13 cellular contexts compared by ENCODE assay signal in genomic region chr1:225509770-225510169, GRCh38.
A peak's percentile ranks its signal among the peaks of the same experiment; 100 is the strongest.
DNase-seq lines count a peak whose midpoint lies in the region; ATAC-seq and TF ChIP-seq lines count a peak whose summit lies in the region.
"Had no signal": no experiment of that assay in that cellular context is flagged by ENCODE, and none has a peak within 500 bp of the region (broad histone marks: within the 10 kb centered on the region; RNA-seq: fewer than 3 reads in every experiment).

No MANE protein-coding gene starts in this region.

- WGBS in SK-N-SH (ENCODE audit: low lambda C conversion rate), result 82% methylated on average over 3 of the region's 3 CpGs
- 90% methylated on average over 3 of the region's 3 CpGs for WGBS in esophagus muscularis mucosa
- WGBS in smooth muscle cell (ENCODE audit: low lambda C conversion rate), result 83% methylated on average over 3 of the region's 3 CpGs
- 95% methylated on average over 3 of the region's 3 CpGs for WGBS in prostate gland

- H3K9me3 ChIP-seq in SK-N-SH (no peaks in the 10 kb centered on the region), PC-3 (ENCODE audit: low read length) (no peaks in the 10 kb centered on the region), esophagus muscularis mucosa (no peaks in the 10 kb centered on the region), smooth muscle cell (replicated peaks; ENCODE audit: low read depth) (no peaks in the 10 kb centered on the region), prostate gland (no peaks in the 10 kb centered on the region)
- H3K9me3 ChIP-seq: neutrophil had no signal

- H3K79me2 ChIP-seq in SK-N-SH (ENCODE audit: insufficient read depth) (peaks cover 33% of the 10 kb centered on the region), PC-3 (ENCODE audit: low read length) (no peaks in the 10 kb centered on the region), smooth muscle cell (ENCODE audit: low read depth) (peaks cover 11% of the 10 kb centered on the region)

- ATAC-seq in SK-N-SH treated with all-trans-retinoic acid at 6 μM for 48 hours, result no peak
- ATAC-seq in PC-3, result peak; percentile 71

- H3K27me3 ChIP-seq in SK-N-SH (ENCODE audit: insufficient read depth) (no peaks in the 10 kb centered on the region), PC-3 (ENCODE audit: low read length) (no peaks in the 10 kb centered on the region), esophagus muscularis mucosa (no peaks in the 10 kb centered on the region), smooth muscle cell (ENCODE audit: low read depth) (no peaks in the 10 kb centered on the region), prostate gland (replicated peaks; ENCODE audit: insufficient read depth) (no peaks in the 10 kb centered on the region)
- H3K27me3 ChIP-seq: brain microvascular endothelial cell, neutrophil had no signal

- intact Hi-C loops in PC-3 (cut with micrococcal nuclease) (loop anchor here (2.0 kb wide), 1 partner anchor 23 kb away; no protein-coding TSS in a partner anchor), esophagus muscularis mucosa (cut with DNase I) (no loop called here), prostate gland (cut with DNase I) (no loop called here)

- no peaks in the 10 kb centered on the region for H3K9me2 ChIP-seq in SK-N-SH
- H3K9me2 ChIP-seq in PC-3 (replicated peaks; ENCODE audit: low read length), result no peaks in the 10 kb centered on the region

- CTCF ChIA-PET in SK-N-SH (lab: Yijun Ruan, JAX) (interaction anchor here (1.6 to 6.3 kb wide), 3 partner anchors 34 to 263 kb away, joined by 3 to 33 read pairs (median 4); no protein-coding TSS in a partner anchor), PC-3 (lab: Charles Lee) (no interaction called here)

- H3K4me1 ChIP-seq in SK-N-SH (ENCODE audit: control insufficient read depth in 1 of 2, insufficient read depth in 2 of 2, low read depth in 1 of 2, low read length in 1 of 2), result peaks cover 5 to 20% of the 10 kb centered on the region in 2 experiments; a peak in 3 of 4 replicates
- H3K4me1 ChIP-seq in PC-3 (ENCODE audit: insufficient read depth, low read length), result peaks cover 32% of the 10 kb centered on the region
- peaks cover 11 to 20% (median 19%) of the 10 kb centered on the region in 4 donors for H3K4me1 ChIP-seq in esophagus muscularis mucosa
- peaks cover 27% of the 10 kb centered on the region for H3K4me1 ChIP-seq in smooth muscle cell (ENCODE audit: low read depth)
- H3K4me1 ChIP-seq in prostate gland (replicated peaks), result no peaks in the 10 kb centered on the region

- no peak for DNase-seq in SK-N-SH
- DNase-seq in PC-3, result peak; percentile 88
- no peak for DNase-seq in esophagus muscularis mucosa (ENCODE audit: extremely low spot score)
- no peak for DNase-seq in smooth muscle cell (lab: John Stamatoyannopoulos, UW; ENCODE audit: unreplicated experiment)
- DNase-seq in KG1 (lab: John Stamatoyannopoulos, UW), result no peak
- DNase-seq in nucleus accumbens (lab: John Stamatoyannopoulos, UW), result no peak
- no peak for DNase-seq in prostate gland (ENCODE audit: low spot score)
- DNase-seq: brain microvascular endothelial cell; EL; NCI-H1436; stimulated activated naive CD4-positive, alpha-beta T cell had no signal

- no peak overlapping the region for H3K4me2 ChIP-seq in SK-N-SH
- H3K4me2 ChIP-seq in PC-3 (ENCODE audit: low read length), result peak overlapping the region; percentile 45
- H3K4me2 ChIP-seq in smooth muscle cell, result no peak overlapping the region

- H3K4me3 ChIP-seq in SK-N-SH (ENCODE audit: low read depth in 2 of 2, low read length in 1 of 2), result no peak overlapping the region
- no peak overlapping the region for H3K4me3 ChIP-seq in PC-3 (ENCODE audit: low read length)
- H3K4me3 ChIP-seq in esophagus muscularis mucosa, result no peak overlapping the region
- no peak overlapping the region for H3K4me3 ChIP-seq in smooth muscle cell
- no peak overlapping the region for H3K4me3 ChIP-seq in prostate gland

- POLR2A ChIA-PET in SK-N-SH (lab: Yijun Ruan, JAX) (interaction anchor here (0.6 kb wide), 1 partner anchor 247 kb away, joined by 3 read pairs; no protein-coding TSS in a partner anchor), PC-3 (lab: Charles Lee; ENCODE audit: unreplicated experiment) (interaction anchor here (0.7 kb wide), 1 partner anchor 36 kb away, joined by 3 read pairs; no protein-coding TSS in a partner anchor)

- H2AFZ ChIP-seq in SK-N-SH (ENCODE audit: low read depth) (no peak overlapping the region), PC-3 (ENCODE audit: low read length) (no peak overlapping the region), smooth muscle cell (ENCODE audit: low read depth) (no peak overlapping the region)

- TF ChIP-seq POLR2A in esophagus muscularis mucosa (IDR thresholded peaks at IDR 0.05; ENCODE audit: low read depth) (no peak), prostate gland (IDR thresholded peaks at IDR 0.05) (no peak)

- peaks cover 43% of the 10 kb centered on the region for H3F3A ChIP-seq in SK-N-SH (replicated peaks; ENCODE audit: insufficient read depth)
- H3F3A ChIP-seq in PC-3 (ENCODE audit: low read length, unreplicated experiment), result peaks cover 6% of the 10 kb centered on the region
- peaks cover 5% of the 10 kb centered on the region for H3F3A ChIP-seq in smooth muscle cell (ENCODE audit: low read depth)

- peak overlapping the region; percentile 30 to 96; a peak in 3 of 4 replicates for H3K27ac ChIP-seq in SK-N-SH (ENCODE audit: low read depth in 2 of 2, low read length in 1 of 2)
- peak overlapping the region; percentile 89 for H3K27ac ChIP-seq in PC-3 (ENCODE audit: low read length)
- peak overlapping the region; percentile 75 to 78 (median 76) for H3K27ac ChIP-seq in esophagus muscularis mucosa (replicated peaks in 1 of 4)
- H3K27ac ChIP-seq in smooth muscle cell (ENCODE audit: low read depth), result peak overlapping the region; percentile 93
- H3K27ac ChIP-seq in prostate gland, result peak overlapping the region in 1 of 2 donors; percentile 12
- H3K27ac ChIP-seq: neutrophil had no signal

- peaks cover 8% of the 10 kb centered on the region; the same call in 1 of the 2 replicates for H4K20me1 ChIP-seq in SK-N-SH (ENCODE audit: insufficient read depth)
- no peaks in the 10 kb centered on the region for H4K20me1 ChIP-seq in PC-3 (ENCODE audit: low read length)
- H4K20me1 ChIP-seq in smooth muscle cell (ENCODE audit: low read depth), result peaks cover 10% of the 10 kb centered on the region

- H3K36me3 ChIP-seq in SK-N-SH (replicated peaks in 1 of 2; ENCODE audit: control insufficient read depth in 1 of 2, insufficient read depth in 2 of 2, low read length in 1 of 2) (peaks cover 67 to 75% of the 10 kb centered on the region in 2 experiments), PC-3 (ENCODE audit: low read depth, low read length) (peaks cover 28% of the 10 kb centered on the region), esophagus muscularis mucosa (peaks cover 5 to 37% (median 22%) of the 10 kb centered on the region in 4 donors), smooth muscle cell (ENCODE audit: low read depth) (peaks cover 9% of the 10 kb centered on the region), prostate gland (no peaks in the 10 kb centered on the region)
- H3K36me3 ChIP-seq: neutrophil had no signal

- no TSS peak for BruUV-seq in PC-3 (replicated peaks; lab: Mats Ljungman, UMichigan)

- H3K9ac ChIP-seq in SK-N-SH (no peak overlapping the region), PC-3 (ENCODE audit: low read length) (peak overlapping the region; percentile 60), smooth muscle cell (ENCODE audit: low read depth) (peak overlapping the region; percentile 38)

- TF ChIP-seq EP300 in SK-N-SH (IDR thresholded peaks at IDR 0.05; ENCODE audit: borderline replicate concordance in 1 of 2, low read depth in 1 of 2, low read length in 1 of 2), result no peak
- no peak for TF ChIP-seq EP300 in esophagus muscularis mucosa (IDR thresholded peaks at IDR 0.05)

- TF ChIP-seq CTCF in SK-N-SH (IDR thresholded peaks at IDR 0.05) (no peak), PC-3 (conservative IDR thresholded peaks at IDR 0.05; ENCODE audit: low read depth, low read length) (no peak), esophagus muscularis mucosa (IDR thresholded peaks at IDR 0.05) (no peak), smooth muscle cell (IDR thresholded peaks at IDR 0.05; ENCODE audit: borderline replicate concordance, insufficient read depth, poor library complexity, severe bottlenecking) (no peak), prostate gland (IDR thresholded peaks at IDR 0.05) (no peak)

- TF ChIP-seq RAD21 in SK-N-SH (IDR thresholded peaks at IDR 0.05; ENCODE audit: low read length), result no peak

TF ChIP-seq in SK-N-SH, 30 proteins besides CTCF, POLR2A, EP300 and RAD21 (continues in another document):
- TF ChIP-seq PBX3 (IDR thresholded peaks at IDR 0.05) (no peak), EZH2phosphoT487 (IDR thresholded peaks at IDR 0.05; ENCODE audit: borderline replicate concordance, low read depth) (no peak), TCF12 (IDR thresholded peaks at IDR 0.05) (0 out of 2 replicates have a peak, but pooled peaks have one; percentile 4)

TF ChIP-seq in SK-N-SH treated with all-trans-retinoic acid at 6 μM for 48 hours, 23 proteins besides CTCF, POLR2A, EP300 and RAD21:
- TF ChIP-seq POU6F1 (CRISPR knock-in tag; IDR thresholded peaks at IDR 0.05; ENCODE audit: borderline replicate concordance, low read depth), result no peak
- TF ChIP-seq ZNF70 (CRISPR knock-in tag; IDR thresholded peaks at IDR 0.05), result no peak
- no peak for TF ChIP-seq ESRRG (CRISPR knock-in tag; IDR thresholded peaks at IDR 0.05)
